ENCODE assay signal across 21 cellular contexts in genomic region chr6:170093658-170094596, GRCh38.
DNase-seq lines count a peak whose midpoint lies in the region; ATAC-seq and TF ChIP-seq lines count a peak whose summit lies in the region.
"Had no signal": no experiment of that assay in that cellular context is flagged by ENCODE, and none has a peak within 500 bp of the region (broad histone marks: within the 10 kb centered on the region; RNA-seq: fewer than 3 reads in every experiment).

No MANE protein-coding gene starts in this region.

- no peak for TF ChIP-seq EP300 in upper lobe of left lung (IDR thresholded peaks at IDR 0.05)

- DNase-seq in cardiac septum (ENCODE audit: low spot score) (peak; percentile 74), heart right ventricle (no peak), ecto neural progenitor cell (ENCODE audit: low spot score) (peak; percentile 49), omental fat pad (ENCODE audit: low spot score) (peak; percentile 14), upper lobe of left lung (peak; percentile 18 to 85), amygdala (lab: John Stamatoyannopoulos, UW) (no peak)
- DNase-seq: activated naive CD8-positive, alpha-beta T cell treated with anti-CD3 and anti-CD28 coated beads, Interleukin-2, amount 10 ng/mL, durations not matched to agents 7 days and 5 days; activated T-cell treated with anti-CD3 and anti-CD28 coated beads for 4 hours; MG63; naive B cell; NCI-H187; NCI-H446 treated with DMSO at 0.1 percent for 48 hours; SJCRH30; T-helper 2 cell had no signal

- H3K9me3 ChIP-seq in heart right ventricle (no peaks in the 10 kb centered on the region), upper lobe of left lung (no peaks in the 10 kb centered on the region)
- H3K9me3 ChIP-seq: breast epithelium, lower lobe of right lung, MG63, psoas muscle, SJCRH30 had no signal

- 90 to 94% methylated on average over 35 to 37 of the region's 37 CpGs for WGBS in heart right ventricle, 2 donors
- WGBS in upper lobe of left lung, 2 donors: 87 to 90% methylated on average over 26 to 37 of the region's 37 CpGs

- no peaks in the 10 kb centered on the region for H3K36me3 ChIP-seq in heart right ventricle
- no peaks in the 10 kb centered on the region for H3K36me3 ChIP-seq in upper lobe of left lung
- H3K36me3 ChIP-seq: breast epithelium, lower lobe of right lung, MG63, SJCRH30 had no signal

- H3K27me3 ChIP-seq in heart right ventricle (peaks cover 0 to 8% (median 0%) of the 10 kb centered on the region in 7 donors), upper lobe of left lung (no peaks in the 10 kb centered on the region)
- H3K27me3 ChIP-seq: breast epithelium, MG63 had no signal

- ATAC-seq in heart right ventricle (no peak), omental fat pad (ENCODE audit: low FRiP score) (no peak), upper lobe of left lung (ENCODE audit: low FRiP score in 2 of 2) (no peak), GM18867 (IDR thresholded peaks at IDR 0.05; ENCODE audit: unreplicated experiment) (no peak), GM19467 (IDR thresholded peaks at IDR 0.05; ENCODE audit: unreplicated experiment) (no peak)
- ATAC-seq: activated CD4-positive, CD25-positive, alpha-beta regulatory T cell treated with anti-CD3 and anti-CD28 coated beads, Interleukin-2, amount 50 U/mL, for 24 hours; esophagus mucosa; psoas muscle had no signal

- peaks cover 0 to 33% (median 28%) of the 10 kb centered on the region in 9 donors for H3K4me1 ChIP-seq in heart right ventricle
- peaks cover 0 to 7% (median 2%) of the 10 kb centered on the region in 4 donors for H3K4me1 ChIP-seq in upper lobe of left lung
- H3K4me1 ChIP-seq: breast epithelium, SJCRH30 had no signal

- TF ChIP-seq CTCF in heart right ventricle (IDR thresholded peaks at IDR 0.05): no peak
- TF ChIP-seq CTCF in omental fat pad (IDR thresholded peaks at IDR 0.05): no peak
- no peak for TF ChIP-seq CTCF in upper lobe of left lung (IDR thresholded peaks at IDR 0.05)

- H3K4me3 ChIP-seq in heart right ventricle (no peak overlapping the region), upper lobe of left lung (no peak overlapping the region)
- H3K4me3 ChIP-seq: breast epithelium, lower lobe of right lung, MG63, psoas muscle, SJCRH30 had no signal

- intact Hi-C loops in cardiac septum (cut with DNase I) (no loop called here), heart right ventricle (cut with DNase I) (no loop called here)

- TF ChIP-seq POLR2A in upper lobe of left lung (IDR thresholded peaks at IDR 0.05): no peak

- H3K27ac ChIP-seq in heart right ventricle (no peak overlapping the region), upper lobe of left lung (no peak overlapping the region)
- H3K27ac ChIP-seq: breast epithelium, lower lobe of right lung, psoas muscle, SJCRH30 had no signal

Comparison
In these comparisons a context has a peak if more than half of its experiments do, and no peak if none do; other contexts are left out.
1. DNase-seq: peak in cardiac septum (single experiment), ecto neural progenitor cell (single experiment), omental fat pad (single experiment) and upper lobe of left lung (2 of 2); none in heart right ventricle (0 of 2) and amygdala (0 of 56).